In the genomic region with DNA sequence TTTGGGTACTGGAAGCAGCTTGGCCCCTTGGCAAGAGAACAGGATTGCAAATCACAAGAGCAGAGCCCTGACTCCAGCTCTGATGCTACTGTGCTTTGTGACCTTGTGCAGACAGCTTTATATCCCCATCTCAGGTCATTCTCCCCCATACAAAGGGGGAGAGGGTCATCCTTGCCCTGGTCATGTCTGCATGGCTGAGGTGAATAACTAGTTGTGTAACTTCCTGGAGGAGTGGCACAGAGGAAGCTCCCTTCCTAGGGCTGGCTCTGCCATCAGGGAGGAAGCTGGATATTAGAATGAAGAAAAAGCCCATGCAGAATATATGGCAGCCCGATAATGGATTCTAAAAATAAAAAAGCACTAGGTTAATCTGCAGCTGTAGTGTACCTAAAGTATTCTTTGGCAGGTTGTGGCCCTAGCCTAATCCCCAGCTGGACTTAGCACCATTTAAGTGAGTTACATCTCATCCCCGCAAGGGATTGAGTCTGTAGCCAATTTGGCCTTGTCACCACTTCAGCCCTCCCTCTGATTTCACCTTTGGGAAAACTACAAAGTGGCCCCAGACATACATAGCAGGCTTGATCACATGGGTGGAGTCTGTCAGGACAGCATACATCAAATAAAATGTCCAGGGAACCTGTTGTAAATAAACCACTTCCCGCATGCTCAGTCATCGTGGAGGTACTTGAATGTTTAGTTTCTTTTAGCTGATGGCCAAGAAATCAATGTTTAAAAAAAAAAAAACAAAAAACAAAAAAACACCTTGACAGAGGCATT, we compare ENCODE assay signal across 11 cellular contexts.
A peak's percentile ranks its signal among the peaks of the same experiment; 100 is the strongest.
DNase-seq lines count a peak whose midpoint lies in the region; ATAC-seq and TF ChIP-seq lines count a peak whose summit lies in the region.
"Had no signal": no experiment of that assay in that cellular context is flagged by ENCODE, and none has a peak within 500 bp of the region (broad histone marks: within the 10 kb centered on the region; RNA-seq: fewer than 3 reads in every experiment).

No MANE protein-coding gene starts in this region.

- intact Hi-C loops in PC-3 (cut with micrococcal nuclease): loop anchor here (5.0 kb wide), 2 partner anchors 118 to 122 kb away; no protein-coding TSS in a partner anchor
- intact Hi-C loops in Right ventricle myocardium superior (cut with DNase I): loop anchor here (5.0 kb wide), 1 partner anchor 142 kb away; the partner anchor contains the start of gene DHRS3
- intact Hi-C loops in sigmoid colon (cut with DNase I): loop anchor here (5.0 kb wide), 3 partner anchors 67 to 122 kb away; no protein-coding TSS in a partner anchor

- H3K4me1 ChIP-seq in PC-3 (ENCODE audit: insufficient read depth, low read length) (peaks cover 56% of the 10 kb centered on the region), sigmoid colon (peaks cover 0 to 89% (median 83%) of the 10 kb centered on the region in 4 donors)

- no peaks in the 10 kb centered on the region for H4K20me1 ChIP-seq in PC-3 (ENCODE audit: low read length)

- H3K36me3 ChIP-seq in PC-3 (ENCODE audit: low read depth, low read length) (peaks cover 17% of the 10 kb centered on the region), sigmoid colon (no peaks in the 10 kb centered on the region)

- TF ChIP-seq EP300 in sigmoid colon (IDR thresholded peaks at IDR 0.05): peak in 1 of 4 donors; percentile 24

- POLR2A ChIA-PET in PC-3 (lab: Charles Lee; ENCODE audit: unreplicated experiment): interaction anchor here (0.7 to 1.2 kb wide), 2 partner anchors 94 to 143 kb away, joined by 5 to 20 read pairs; partner anchors contain the start of gene DHRS3

- DNase-seq in Daoy (ENCODE audit: low read depth) (peak; percentile 48), PC-3 (peak; percentile 90), Right ventricle myocardium superior (peak; percentile 39), sigmoid colon (no peak), NCI-H69 (lab: John Stamatoyannopoulos, UW) (no peak)
- no peak for DNase-seq in activated CD4-positive, alpha-beta T cell treated with anti-CD3 and anti-CD28 coated beads, Interleukin-2, amount 50 U/mL, for 1 hour
- DNase-seq: activated gamma-delta T cell treated with Interleukin-2 at 50 U/mL for 16 hours, foreskin keratinocyte had no signal

- ATAC-seq in PC-3: peak; percentile 34
- ATAC-seq in Right ventricle myocardium superior (ENCODE audit: poor library complexity): peak; percentile 47
- no peak for ATAC-seq in GM21737 (IDR thresholded peaks at IDR 0.05; ENCODE audit: unreplicated experiment)
- no peak for ATAC-seq in HG03095 (IDR thresholded peaks at IDR 0.05; ENCODE audit: unreplicated experiment)
- ATAC-seq: foreskin keratinocyte had no signal

- peaks cover 30% of the 10 kb centered on the region for H3F3A ChIP-seq in PC-3 (ENCODE audit: low read length, unreplicated experiment)

- H3K9me2 ChIP-seq in PC-3 (replicated peaks; ENCODE audit: low read length): no peaks in the 10 kb centered on the region

- H2AFZ ChIP-seq in PC-3 (ENCODE audit: low read length): no peak overlapping the region

- BruUV-seq in PC-3 (replicated peaks; lab: Mats Ljungman, UMichigan): no TSS peak

- 24 to 57% methylated on average over 4 of the region's 4 CpGs for WGBS in sigmoid colon, 2 donors

- H3K27ac ChIP-seq in PC-3 (ENCODE audit: low read length) (peak overlapping the region; percentile 96), sigmoid colon (peak overlapping the region; percentile 80 to 90 (median 85))
- H3K27ac ChIP-seq: foreskin keratinocyte, SJSA1 had no signal

- TF ChIP-seq CTCF in PC-3 (conservative IDR thresholded peaks at IDR 0.05; ENCODE audit: low read depth, low read length) (no peak), sigmoid colon (IDR thresholded peaks at IDR 0.05) (no peak)

- CTCF ChIA-PET in PC-3 (lab: Charles Lee): interaction anchor here (0.6 kb wide), 1 partner anchor 195 kb away, joined by 3 read pairs; no protein-coding TSS in a partner anchor

- no peaks in the 10 kb centered on the region for H3K27me3 ChIP-seq in PC-3 (ENCODE audit: low read length)
- no peaks in the 10 kb centered on the region for H3K27me3 ChIP-seq in sigmoid colon
- H3K27me3 ChIP-seq: foreskin keratinocyte, SJSA1 had no signal

- H3K4me3 ChIP-seq in PC-3 (ENCODE audit: low read length): peak overlapping the region; percentile 1; the same call in 1 of the 2 replicates
- no peak overlapping the region for H3K4me3 ChIP-seq in sigmoid colon
- H3K4me3 ChIP-seq: SJSA1 had no signal

- H3K79me2 ChIP-seq in PC-3 (ENCODE audit: low read length): peaks cover 24% of the 10 kb centered on the region

- H3K4me2 ChIP-seq in PC-3 (ENCODE audit: low read length): peak overlapping the region; percentile 50

- peak overlapping the region; percentile 71 for H3K9ac ChIP-seq in PC-3 (ENCODE audit: low read length)

- TF ChIP-seq POLR2A in sigmoid colon (IDR thresholded peaks at IDR 0.05): no peak

- H3K9me3 ChIP-seq in PC-3 (ENCODE audit: low read length) (no peaks in the 10 kb centered on the region), sigmoid colon (no peaks in the 10 kb centered on the region)
- H3K9me3 ChIP-seq: SJSA1 had no signal

Comparison
In these comparisons a context has a peak if more than half of its experiments do, and no peak if none do; other contexts are left out.
1. DNase-seq: peak in Daoy (single experiment), PC-3 (single experiment) and Right ventricle myocardium superior (single experiment); none in sigmoid colon (single experiment), NCI-H69 (single experiment) and activated CD4-positive, alpha-beta T cell treated with anti-CD3 and anti-CD28 coated beads, Interleukin-2, amount 50 U/mL, for 1 hour (single experiment).
2. ATAC-seq: peak in PC-3 (single experiment) and Right ventricle myocardium superior (single experiment); none in GM21737 (single experiment) and HG03095 (single experiment).